ENCODE assay signal across 1 cellular context in the genomic region with DNA sequence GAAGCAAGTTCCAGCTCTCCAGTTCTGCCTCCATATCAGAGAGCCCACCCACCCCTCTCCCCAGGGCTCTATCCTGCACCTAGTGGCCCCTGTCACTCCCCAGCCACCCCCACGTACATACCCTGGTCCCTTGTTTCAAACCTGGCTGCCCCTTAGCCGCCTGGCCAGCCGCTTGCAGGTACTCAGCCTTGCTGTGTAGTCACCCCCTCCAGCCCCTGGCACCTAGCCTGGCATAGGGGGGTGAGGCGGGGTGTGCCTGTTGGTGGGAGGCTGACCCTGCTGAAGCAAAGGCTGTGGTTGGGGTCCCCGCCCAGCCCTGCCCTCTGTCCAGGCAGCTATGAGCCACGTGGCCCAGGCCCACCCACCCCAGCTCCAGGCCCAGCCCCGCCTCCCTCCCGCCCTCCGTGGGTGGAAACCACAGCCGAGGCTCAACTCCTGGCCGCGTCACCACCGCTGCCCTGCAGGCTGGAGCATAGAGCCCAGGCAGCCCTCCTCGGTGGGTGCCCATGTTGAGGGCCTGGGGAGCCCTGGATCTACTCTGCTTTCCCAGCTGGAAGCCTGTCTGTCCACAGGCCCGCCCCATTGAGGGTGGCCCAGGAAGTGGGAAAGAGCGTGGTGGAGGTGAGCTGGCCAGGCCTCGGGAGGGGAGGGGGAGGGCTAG.
TF ChIP-seq lines count a peak whose summit lies in the region.

No MANE protein-coding gene starts in this region.

TF ChIP-seq in HepG2, 621 proteins besides CTCF, POLR2A, EP300 and RAD21:
- TF ChIP-seq, protein P1, sequence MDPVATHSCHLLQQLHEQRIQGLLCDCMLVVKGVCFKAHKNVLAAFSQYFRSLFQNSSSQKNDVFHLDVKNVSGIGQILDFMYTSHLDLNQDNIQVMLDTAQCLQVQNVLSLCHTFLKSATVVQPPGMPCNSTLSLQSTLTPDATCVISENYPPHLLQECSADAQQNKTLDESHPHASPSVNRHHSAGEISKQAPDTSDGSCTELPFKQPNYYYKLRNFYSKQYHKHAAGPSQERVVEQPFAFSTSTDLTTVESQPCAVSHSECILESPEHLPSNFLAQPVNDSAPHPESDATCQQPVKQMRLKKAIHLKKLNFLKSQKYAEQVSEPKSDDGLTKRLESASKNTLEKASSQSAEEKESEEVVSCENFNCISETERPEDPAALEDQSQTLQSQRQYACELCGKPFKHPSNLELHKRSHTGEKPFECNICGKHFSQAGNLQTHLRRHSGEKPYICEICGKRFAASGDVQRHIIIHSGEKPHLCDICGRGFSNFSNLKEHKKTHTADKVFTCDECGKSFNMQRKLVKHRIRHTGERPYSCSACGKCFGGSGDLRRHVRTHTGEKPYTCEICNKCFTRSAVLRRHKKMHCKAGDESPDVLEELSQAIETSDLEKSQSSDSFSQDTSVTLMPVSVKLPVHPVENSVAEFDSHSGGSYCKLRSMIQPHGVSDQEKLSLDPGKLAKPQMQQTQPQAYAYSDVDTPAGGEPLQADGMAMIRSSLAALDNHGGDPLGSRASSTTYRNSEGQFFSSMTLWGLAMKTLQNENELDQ (CRISPR knock-in tag; IDR thresholded peaks at IDR 0.05; ENCODE audit: borderline replicate concordance), result no peak
- 0 out of 2 replicates have a peak, but pooled peaks have one; percentile 10 for TF ChIP-seq HNRNPL (IDR thresholded peaks at IDR 0.05; ENCODE audit: low read depth, low read length)
